9 cellular contexts compared by ENCODE assay signal in genomic region chr2:23312996-23313606, GRCh38.
DNase-seq lines count a peak whose midpoint lies in the region; ATAC-seq, FAIRE-seq and TF ChIP-seq lines count a peak whose summit lies in the region.
"Had no signal": no experiment of that assay in that cellular context is flagged by ENCODE, and none has a peak within 500 bp of the region (broad histone marks: within the 10 kb centered on the region; RNA-seq: fewer than 3 reads in every experiment).

No MANE protein-coding gene starts in this region.

- H3K9me3 ChIP-seq in GM12878 (replicated peaks; ENCODE audit: control insufficient read depth, insufficient read depth, low read length) (no peaks in the 10 kb centered on the region), spleen (no peaks in the 10 kb centered on the region)

- RAD21 ChIA-PET in GM12878 (lab: Charles Lee; ENCODE audit: unreplicated experiment): interaction anchor here (0.7 to 0.9 kb wide), 2 partner anchors 87 to 253 kb away, joined by 3 to 4 read pairs; no protein-coding TSS in a partner anchor

- TF ChIP-seq EP300 in GM12878 (IDR thresholded peaks at IDR 0.05; ENCODE audit: borderline replicate concordance in 1 of 2, control insufficient read depth in 1 of 2, low read depth in 2 of 2, low read length in 2 of 2): no peak

- H3K27ac ChIP-seq in KMS-11: no peak overlapping the region
- no peak overlapping the region for H3K27ac ChIP-seq in GM12878 (ENCODE audit: control insufficient read depth, insufficient read depth)
- H3K27ac ChIP-seq in spleen: no peak overlapping the region
- H3K27ac ChIP-seq in dorsolateral prefrontal cortex: no peak overlapping the region

- TF ChIP-seq RAD21 in GM12878 (IDR thresholded peaks at IDR 0.05; ENCODE audit: insufficient read depth, low read depth, low read length): peak; percentile 73

- CTCF ChIA-PET in GM12878 (lab: Yijun Ruan, JAX): interaction anchor here (0.7 to 1.5 kb wide), 9 partner anchors 8 to 89 kb away, joined by 3 to 7 read pairs (median 4); no protein-coding TSS in a partner anchor

- SMC1A ChIA-PET in GM12878 (lab: Charles Lee; ENCODE audit: uncharacterized antibody, unreplicated experiment): no interaction called here

- POLR2A ChIA-PET in GM12878 (lab: Charles Lee): no interaction called here

- no peaks in the 10 kb centered on the region for H3K79me2 ChIP-seq in KMS-11 (ENCODE audit: insufficient read depth, low read depth)
- H3K79me2 ChIP-seq in GM12878 (ENCODE audit: control insufficient read depth, insufficient read depth, low read length): no peaks in the 10 kb centered on the region

- H2AFZ ChIP-seq in KMS-11 (ENCODE audit: low read depth): no peak overlapping the region
- no peak overlapping the region for H2AFZ ChIP-seq in GM12878 (ENCODE audit: control insufficient read depth, low read depth, low read length)

- TF ChIP-seq POLR2A in GM12878 (IDR thresholded peaks at IDR 0.05; ENCODE audit: low read depth, low read length): no peak
- TF ChIP-seq POLR2A in spleen (IDR thresholded peaks at IDR 0.05): no peak

- no TSS peak for BruUV-seq in GM12878 (replicated peaks; lab: Mats Ljungman, UMichigan)

- H3K4me3 ChIP-seq in GM12865 (ENCODE audit: low read depth, low read length) (no peak overlapping the region), KMS-11 (IDR thresholded peaks at IDR 0.05; ENCODE audit: insufficient read depth, low read depth, low read length) (no peak overlapping the region), GM12878 (no peak overlapping the region), spleen (no peak overlapping the region), dorsolateral prefrontal cortex (no peak overlapping the region)

- WGBS in GM12878 (ENCODE audit: insufficient coverage, insufficient replicate concordance, low lambda C conversion rate, missing lambda C conversion rate): 36% methylated on average over 10 of the region's 10 CpGs
- WGBS in spleen, 5 donors: 48 to 59% (median 54%) methylated on average over 8 to 10 of the region's 10 CpGs

- H3K4me1 ChIP-seq in KMS-11 (ENCODE audit: low read depth, poor library complexity, severe bottlenecking) (no peaks in the 10 kb centered on the region), GM12878 (ENCODE audit: control insufficient read depth, insufficient read depth, low read length) (no peaks in the 10 kb centered on the region), spleen (no peaks in the 10 kb centered on the region)

- H3K4me2 ChIP-seq in KMS-11 (no peak overlapping the region), GM12878 (ENCODE audit: control insufficient read depth, insufficient read depth) (no peak overlapping the region)

- TF ChIP-seq CTCF in GM12865 (IDR thresholded peaks at IDR 0.05; ENCODE audit: insufficient read depth, low read depth, low read length, missing control alignments) (peak; percentile 94), KMS-11 (conservative IDR thresholded peaks at IDR 0.05; ENCODE audit: low read depth, low read length) (peak; percentile 60), GM12878 (IDR thresholded peaks at IDR 0.05 in 2 of 3, conservative IDR thresholded peaks at IDR 0.05 in 1 of 3; ENCODE audit: control insufficient read depth in 2 of 3, extremely low read depth in 1 of 3, insufficient read depth in 1 of 3, low read depth in 3 of 3, low read length in 3 of 3) (peak; percentile 73 to 98 (median 97)), spleen (IDR thresholded peaks at IDR 0.05 in 8 of 11, conservative IDR thresholded peaks at IDR 0.05 in 3 of 11) (peak in 6 of 11 experiments; percentile 17 to 53 (median 42)), dorsolateral prefrontal cortex (IDR thresholded peaks at IDR 0.05 in 54 of 56, conservative IDR thresholded peaks at IDR 0.05 in 2 of 56; ENCODE audit: low read depth in 1 of 56, partially characterized antibody in 56 of 56) (peak in 26 of 56 donors; percentile 9 to 43 (median 16))

- peak; percentile 81 for ATAC-seq in GM21447 (IDR thresholded peaks at IDR 0.05; ENCODE audit: unreplicated experiment)
- peak; percentile 99 for ATAC-seq in GM12878
- ATAC-seq in GM18520 (IDR thresholded peaks at IDR 0.05; ENCODE audit: unreplicated experiment): no peak
- ATAC-seq in HG03457 (IDR thresholded peaks at IDR 0.05; ENCODE audit: unreplicated experiment): no peak

- intact Hi-C loops in GM12878 (cut with micrococcal nuclease; ENCODE audit: unreplicated experiment) (loop anchor here (1.0 to 2.0 kb wide), 3 partner anchors 91 to 254 kb away; no protein-coding TSS in a partner anchor), spleen (cut with DNase I; ENCODE audit: low total_unique reads) (no loop called here), dorsolateral prefrontal cortex (cut with DNase I) (no loop called here)

- H4K20me1 ChIP-seq in KMS-11 (ENCODE audit: insufficient read depth): no peaks in the 10 kb centered on the region
- no peaks in the 10 kb centered on the region for H4K20me1 ChIP-seq in GM12878 (ENCODE audit: control insufficient read depth, insufficient read depth)

- no peaks in the 10 kb centered on the region for H3K36me3 ChIP-seq in KMS-11 (ENCODE audit: insufficient read depth)
- H3K36me3 ChIP-seq in GM12878 (ENCODE audit: control insufficient read depth in 2 of 2, insufficient read depth in 2 of 2, low read length in 1 of 2): no peaks in the 10 kb centered on the region
- H3K36me3 ChIP-seq in spleen: no peaks in the 10 kb centered on the region

- H3K27me3 ChIP-seq in KMS-11 (ENCODE audit: insufficient read depth, low read depth) (no peaks in the 10 kb centered on the region), GM12878 (replicated peaks in 1 of 2; ENCODE audit: control insufficient read depth in 2 of 2, insufficient read depth in 2 of 2, low read length in 1 of 2) (peaks cover 0 to 1% of the 10 kb centered on the region in 2 experiments; a peak in 2 of 4 replicates), spleen (replicated peaks in 1 of 7) (peaks cover 0 to 9% (median 0%) of the 10 kb centered on the region in 7 donors), dorsolateral prefrontal cortex (peaks cover 0 to 28% (median 0%) of the 10 kb centered on the region in 45 donors)

- FAIRE-seq in GM12878 (lab: Jason Lieb, UNC): peak; percentile 81
- FAIRE-seq: TTC549 had no signal

- H3K9ac ChIP-seq in KMS-11 (no peak overlapping the region), GM12878 (ENCODE audit: control insufficient read depth, insufficient read depth, low read length) (no peak overlapping the region)

- in situ Hi-C loops in GM12878 (cut with MboI): no loop called here

- DNase-seq in GM12865 (ENCODE audit: low read depth) (peak; percentile 66), GM12878 (ENCODE audit: low read depth, low spot score) (peak; percentile 5), spleen (no peak), dorsolateral prefrontal cortex (no peak)

TF ChIP-seq in GM12878, 131 proteins besides CTCF, POLR2A, EP300 and RAD21:
- TF ChIP-seq USF2 (IDR thresholded peaks at IDR 0.05; ENCODE audit: borderline replicate concordance, low read depth, low read length) (no peak), SMC3 (IDR thresholded peaks at IDR 0.05; ENCODE audit: borderline replicate concordance, low read length) (peak; percentile 52)

Comparison
In these comparisons a context has a peak if more than half of its experiments do, and no peak if none do; other contexts are left out.
1. DNase-seq: peak in GM12865 (single experiment) and GM12878 (single experiment); none in spleen (single experiment) and dorsolateral prefrontal cortex (0 of 10).
2. ATAC-seq: peak in GM21447 (single experiment) and GM12878 (single experiment); none in GM18520 (single experiment) and HG03457 (single experiment).